Comparison of ENCODE assay signal across 15 cellular contexts in the genomic region with DNA sequence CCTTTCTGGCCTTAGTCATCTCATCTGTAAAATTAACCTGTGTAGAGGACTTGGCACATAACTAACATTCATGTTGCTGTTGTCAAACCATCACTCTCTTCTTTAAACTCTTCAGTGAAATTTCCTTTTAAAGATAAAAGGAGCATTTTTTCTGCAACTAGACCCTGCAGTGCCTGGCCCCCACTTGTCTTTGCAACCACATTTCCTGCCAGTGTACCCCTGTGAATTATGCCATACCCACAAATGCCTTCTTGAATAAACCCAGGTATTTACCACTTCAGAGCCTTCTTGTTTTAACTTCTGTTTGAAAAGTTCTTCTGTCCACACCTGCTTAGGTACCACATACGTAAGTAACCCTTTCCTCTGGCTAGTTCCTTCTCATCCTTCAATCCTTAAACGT.
"Had no signal": no experiment of that assay in that cellular context is flagged by ENCODE, and none has a peak within 500 bp of the region (broad histone marks: within the 10 kb centered on the region; RNA-seq: fewer than 3 reads in every experiment).

No MANE protein-coding gene starts in this region.

- H3K9me3 ChIP-seq: left lung, pancreas, right lobe of liver, thoracic aorta, upper lobe of right lung had no signal

- H3K36me3 ChIP-seq: cardiac muscle cell, left lung, pancreas, right lobe of liver, thoracic aorta, upper lobe of right lung had no signal

- DNase-seq: activated CD4-positive, alpha-beta T cell treated with anti-CD3 and anti-CD28 coated beads, Interleukin-2, amount 10 ng/mL, durations not matched to agents 7 days and 5 days; activated CD4-positive, CD25-positive, alpha-beta regulatory T cell; activated CD8-positive, alpha-beta memory T cell treated with anti-CD3 and anti-CD28 coated beads for 24 hours; activated naive CD4-positive, alpha-beta T cell treated with Interleukin-2 at 50 U/mL for 16 hours; endodermal cell; head of caudate nucleus; left lung; pancreas; right lobe of liver; small intestine; stimulated activated CD4-positive, alpha-beta T cell treated with anti-CD3 and anti-CD28 coated beads, Interleukin-4, amount 100 ng/mL, for 1 hour; T1000; upper lobe of right lung had no signal

- H3K27ac Mint-ChIP-seq: activated CD4-positive, alpha-beta T cell treated with anti-CD3 and anti-CD28 coated beads, Interleukin-2, amount 10 ng/mL, durations not matched to agents 7 days and 5 days; endodermal cell had no signal

- H3K4me1 ChIP-seq: left lung, pancreas, right lobe of liver, upper lobe of right lung had no signal

- H3K27ac ChIP-seq: cardiac muscle cell, left lung, pancreas, right lobe of liver, thoracic aorta, upper lobe of right lung had no signal

- H3K4me3 Mint-ChIP-seq: activated CD4-positive, alpha-beta T cell treated with anti-CD3 and anti-CD28 coated beads, Interleukin-2, amount 10 ng/mL, durations not matched to agents 7 days and 5 days; endodermal cell had no signal

- H3K27me3 ChIP-seq: cardiac muscle cell, left lung, pancreas, right lobe of liver, upper lobe of right lung had no signal

- H3K4me3 ChIP-seq: cardiac muscle cell, left lung, pancreas, right lobe of liver, thoracic aorta, upper lobe of right lung had no signal

- ATAC-seq: left lung, pancreas, right lobe of liver, upper lobe of right lung had no signal

- H3K27me3 Mint-ChIP-seq: activated CD4-positive, alpha-beta T cell treated with anti-CD3 and anti-CD28 coated beads, Interleukin-2, amount 10 ng/mL, durations not matched to agents 7 days and 5 days had no signal

- H3K9me3 Mint-ChIP-seq: activated CD4-positive, alpha-beta T cell treated with anti-CD3 and anti-CD28 coated beads, Interleukin-2, amount 10 ng/mL, durations not matched to agents 7 days and 5 days; endodermal cell had no signal

- H3K4me1 Mint-ChIP-seq: endodermal cell had no signal
